ENCODE assay signal across 26 cellular contexts in the genomic region with DNA sequence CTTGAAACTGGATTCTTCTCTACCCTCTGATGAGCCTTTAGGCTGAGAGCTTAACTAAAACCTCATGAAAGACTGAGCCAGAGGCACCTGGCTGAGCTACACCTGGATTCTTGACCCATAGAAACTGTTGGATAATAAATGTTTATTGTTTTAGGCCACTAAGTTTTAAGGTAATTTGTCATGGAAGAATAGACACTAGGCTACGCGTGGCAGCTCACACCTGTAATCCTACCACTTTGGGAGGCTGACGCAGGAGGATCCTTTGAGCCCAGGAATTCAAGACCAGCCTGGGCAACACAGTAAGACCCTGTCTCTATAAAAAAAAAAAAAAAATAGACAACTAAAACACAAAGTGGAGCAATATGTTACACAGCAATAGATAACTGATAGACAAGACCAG. TPM values are rescaled to one million over a fixed set of nuclear protein-coding genes. Genes with fewer than 3 reads are reported as not detected.
DNase-seq lines count a peak whose midpoint lies in the region; ATAC-seq and TF ChIP-seq lines count a peak whose summit lies in the region.
"Had no signal": no experiment of that assay in that cellular context is flagged by ENCODE, and none has a peak within 500 bp of the region (broad histone marks: within the 10 kb centered on the region; RNA-seq: fewer than 3 reads in every experiment).

No MANE protein-coding gene starts in this region.

- H3K36me3 ChIP-seq in cardiac muscle cell (no peaks in the 10 kb centered on the region), PC-9 (ENCODE audit: low read depth) (no peaks in the 10 kb centered on the region), thyroid gland (no peaks in the 10 kb centered on the region)

- H4K20me1 ChIP-seq in PC-9 (ENCODE audit: insufficient read depth), result no peaks in the 10 kb centered on the region

- H3K9me3 ChIP-seq in cardiac muscle cell (ENCODE audit: low read depth) (no peaks in the 10 kb centered on the region), PC-9 (ENCODE audit: insufficient read depth, low read depth) (no peaks in the 10 kb centered on the region), thyroid gland (no peaks in the 10 kb centered on the region)
- H3K9me3 ChIP-seq: body of pancreas had no signal

- no peak overlapping the region for H3K27ac Mint-ChIP-seq in activated T-cell treated with anti-CD3 and anti-CD28 coated beads, Interleukin-2, amount 50 U/mL, for 24 hours
- H3K27ac Mint-ChIP-seq: activated B cell treated with CpG ODN at 0.5 μM for 24 hours; activated naive CD8-positive, alpha-beta T cell treated with anti-CD3 and anti-CD28 coated beads, Interleukin-2, amount 10 ng/mL, durations not matched to agents 7 days and 5 days; effector memory CD8-positive, alpha-beta T cell; natural killer cell treated with Interleukin-12 subunit alpha and Interleukin-12 subunit beta and Interleukin-15 and Interleukin-18, amount 100 ng/mL, for 72 hours; stimulated activated naive B cell treated with anti-CD40 and anti-IgM and Interleukin-4, amounts not matched to agents 10 μg/mL and 1 μg/mL and 100 μg/mL, for 72 hours had no signal

- intact Hi-C loops in cardiac septum (cut with DNase I), result loop anchor here (5.0 kb wide), 1 partner anchor 34 kb away; no protein-coding TSS in a partner anchor
- intact Hi-C loops in PC-9 (cut with micrococcal nuclease; ENCODE audit: unreplicated experiment), result no loop called here
- intact Hi-C loops in thyroid gland (cut with DNase I), result no loop called here

- peak overlapping the region; percentile 56; the same call in 1 of the 2 replicates for H3K4me2 ChIP-seq in PC-9

- H3K4me3 Mint-ChIP-seq in activated T-cell treated with anti-CD3 and anti-CD28 coated beads, Interleukin-2, amount 50 U/mL, for 24 hours, result no peak overlapping the region
- H3K4me3 Mint-ChIP-seq: activated B cell treated with CpG ODN at 0.5 μM for 24 hours; activated naive CD8-positive, alpha-beta T cell treated with anti-CD3 and anti-CD28 coated beads, Interleukin-2, amount 10 ng/mL, durations not matched to agents 7 days and 5 days; effector memory CD8-positive, alpha-beta T cell; natural killer cell treated with Interleukin-12 subunit alpha and Interleukin-12 subunit beta and Interleukin-15 and Interleukin-18, amount 100 ng/mL, for 72 hours; stimulated activated naive B cell treated with anti-CD40 and anti-IgM and Interleukin-4, amounts not matched to agents 10 μg/mL and 1 μg/mL and 100 μg/mL, for 72 hours had no signal

- 84 to 88% methylated on average over 3 of the region's 3 CpGs for WGBS in thyroid gland, 2 donors

- peak overlapping the region; percentile 65; the same call in 1 of the 2 replicates for H2AFZ ChIP-seq in PC-9

- no TSS peak for BruUV-seq in PC-9 (replicated peaks; lab: Mats Ljungman, UMichigan)

- no peaks in the 10 kb centered on the region for H3K27me3 Mint-ChIP-seq in activated T-cell treated with anti-CD3 and anti-CD28 coated beads, Interleukin-2, amount 50 U/mL, for 24 hours
- H3K27me3 Mint-ChIP-seq: activated B cell treated with CpG ODN at 0.5 μM for 24 hours; activated naive CD8-positive, alpha-beta T cell treated with anti-CD3 and anti-CD28 coated beads, Interleukin-2, amount 10 ng/mL, durations not matched to agents 7 days and 5 days; effector memory CD8-positive, alpha-beta T cell; natural killer cell treated with Interleukin-12 subunit alpha and Interleukin-12 subunit beta and Interleukin-15 and Interleukin-18, amount 100 ng/mL, for 72 hours; stimulated activated naive B cell treated with anti-CD40 and anti-IgM and Interleukin-4, amounts not matched to agents 10 μg/mL and 1 μg/mL and 100 μg/mL, for 72 hours had no signal

- no peak for DNase-seq in cardiac muscle cell (ENCODE audit: low read depth in 1 of 2, low spot score in 1 of 2)
- DNase-seq in cardiac septum (ENCODE audit: low spot score), result no peak
- DNase-seq in PC-9, result no peak
- peak; percentile 9 for DNase-seq in kidney tubule cell (ENCODE audit: low spot score)
- DNase-seq in thyroid gland, result no peak
- DNase-seq in activated T-cell treated with anti-CD3 and anti-CD28 coated beads, Interleukin-2, amount 50 U/mL, for 24 hours, result no peak
- DNase-seq: 8988T; activated B cell treated with CpG ODN at 0.5 μM for 24 hours; activated CD4-positive, alpha-beta T cell treated with anti-CD3 and anti-CD28 coated beads, Interleukin-2, amount 50 U/mL, for 4 hours; activated CD8-positive, alpha-beta memory T cell treated with anti-CD3 and anti-CD28 coated beads, Interleukin-2, amount 50 U/mL, for 48 hours; activated effector memory CD4-positive, alpha-beta T cell treated with Interleukin-2 at 50 U/mL for 16 hours; activated naive CD8-positive, alpha-beta T cell treated with anti-CD3 and anti-CD28 coated beads, Interleukin-2, amount 10 ng/mL, durations not matched to agents 7 days and 5 days; body of pancreas; effector memory CD8-positive, alpha-beta T cell; GOT3; midbrain; NCI-H146; NCI-H2171; NCI-H524 treated with DMSO at 0.1 percent for 48 hours; stimulated activated CD4-positive, alpha-beta T cell treated with anti-CD3 and anti-CD28 coated beads, Interleukin-2, amount 100 ng/mL, for 24 hours; stimulated activated naive B cell treated with anti-CD40 and anti-IgM and Interleukin-4, amounts not matched to agents 10 μg/mL and 1 μg/mL and 100 μg/mL, for 72 hours; T-helper 9 cell had no signal

- H3K4me1 ChIP-seq in cardiac muscle cell (ENCODE audit: low read depth) (peaks cover 26% of the 10 kb centered on the region), PC-9 (replicated peaks; ENCODE audit: insufficient read depth) (peaks cover 36% of the 10 kb centered on the region), thyroid gland (peaks cover 19 to 28% of the 10 kb centered on the region in 2 donors)

- no peak for TF ChIP-seq POLR2A in thyroid gland (IDR thresholded peaks at IDR 0.05)

- TF ChIP-seq CTCF in cardiac muscle cell (IDR thresholded peaks at IDR 0.05; ENCODE audit: low read depth, low read length) (no peak), PC-9 (conservative IDR thresholded peaks at IDR 0.05) (no peak), thyroid gland (IDR thresholded peaks at IDR 0.05) (no peak)

- H3K9me2 ChIP-seq in PC-9 (ENCODE audit: insufficient read depth), result no peaks in the 10 kb centered on the region

- H3F3A ChIP-seq in PC-9 (ENCODE audit: insufficient read depth, low read depth), result peaks cover 20% of the 10 kb centered on the region

- POLR2A ChIA-PET in PC-9 (lab: Charles Lee; ENCODE audit: unreplicated experiment), result no interaction called here

- no peaks in the 10 kb centered on the region for H3K9me3 Mint-ChIP-seq in activated T-cell treated with anti-CD3 and anti-CD28 coated beads, Interleukin-2, amount 50 U/mL, for 24 hours
- H3K9me3 Mint-ChIP-seq: activated B cell treated with CpG ODN at 0.5 μM for 24 hours; effector memory CD8-positive, alpha-beta T cell; natural killer cell treated with Interleukin-12 subunit alpha and Interleukin-12 subunit beta and Interleukin-15 and Interleukin-18, amount 100 ng/mL, for 72 hours had no signal

- peaks cover 17% of the 10 kb centered on the region for H3K4me1 Mint-ChIP-seq in activated T-cell treated with anti-CD3 and anti-CD28 coated beads, Interleukin-2, amount 50 U/mL, for 24 hours (ENCODE audit: low read depth)

- no peaks in the 10 kb centered on the region for H3K36me3 Mint-ChIP-seq in activated T-cell treated with anti-CD3 and anti-CD28 coated beads, Interleukin-2, amount 50 U/mL, for 24 hours (ENCODE audit: low read depth)
- H3K36me3 Mint-ChIP-seq: activated naive CD8-positive, alpha-beta T cell treated with anti-CD3 and anti-CD28 coated beads, Interleukin-2, amount 10 ng/mL, durations not matched to agents 7 days and 5 days; natural killer cell treated with Interleukin-12 subunit alpha and Interleukin-12 subunit beta and Interleukin-15 and Interleukin-18, amount 100 ng/mL, for 72 hours had no signal

- no peaks in the 10 kb centered on the region for H3K27me3 ChIP-seq in cardiac muscle cell
- no peaks in the 10 kb centered on the region for H3K27me3 ChIP-seq in PC-9 (ENCODE audit: insufficient read depth, low read depth)
- H3K27me3 ChIP-seq in thyroid gland, result no peaks in the 10 kb centered on the region
- H3K27me3 ChIP-seq: body of pancreas had no signal

- H3K4me3 ChIP-seq in cardiac muscle cell, result no peak overlapping the region
- no peak overlapping the region for H3K4me3 ChIP-seq in PC-9
- no peak overlapping the region for H3K4me3 ChIP-seq in thyroid gland (replicated peaks in 1 of 3)
- H3K4me3 ChIP-seq: body of pancreas, skin epidermis had no signal

- CTCF ChIA-PET in PC-9 (lab: Charles Lee), result no interaction called here

- peak overlapping the region; percentile 97 for H3K27ac ChIP-seq in cardiac muscle cell
- H3K27ac ChIP-seq in PC-9, result peak overlapping the region; percentile 59
- H3K27ac ChIP-seq in thyroid gland, result peak overlapping the region; percentile 58 to 81 (median 69)

- H3K79me2 ChIP-seq in PC-9 (ENCODE audit: low read depth), result no peaks in the 10 kb centered on the region

- no peak for ATAC-seq in GM19395 (IDR thresholded peaks at IDR 0.05; ENCODE audit: unreplicated experiment)
- no peak for ATAC-seq in HG03159 (IDR thresholded peaks at IDR 0.05; ENCODE audit: unreplicated experiment)
- ATAC-seq: effector memory CD8-positive, alpha-beta T cell had no signal

RNA-seq across cellular contexts. Expression of gene UPB1, which starts 29.2 kb away (rescaled TPM):
- total RNA-seq in cardiac muscle cell (0.99 and 1.6 TPM in 2 replicates), cardiac septum (0.67 TPM), PC-9 (2021) (0.17 and 0.80 TPM in 2 replicates), thyroid gland (not detected)
- polyA plus RNA-seq in cardiac muscle cell, result 1.8 and 4.0 TPM in 2 replicates

RNA-seq across cellular contexts. Expression of gene ADORA2A, which starts 38.6 kb away (rescaled TPM):
- total RNA-seq in cardiac muscle cell (9.1 and 13.7 TPM in 2 replicates), cardiac septum (5.3 TPM), PC-9 (2021) (1.8 and 2.6 TPM in 2 replicates), thyroid gland (1 to 10 TPM; 1.4 to 3.0 (median 2.5) TPM)
- polyA plus RNA-seq in cardiac muscle cell, result 4.0 and 5.9 TPM in 2 replicates
